Comparison of ENCODE assay signal across 22 cellular contexts in the genomic region with DNA sequence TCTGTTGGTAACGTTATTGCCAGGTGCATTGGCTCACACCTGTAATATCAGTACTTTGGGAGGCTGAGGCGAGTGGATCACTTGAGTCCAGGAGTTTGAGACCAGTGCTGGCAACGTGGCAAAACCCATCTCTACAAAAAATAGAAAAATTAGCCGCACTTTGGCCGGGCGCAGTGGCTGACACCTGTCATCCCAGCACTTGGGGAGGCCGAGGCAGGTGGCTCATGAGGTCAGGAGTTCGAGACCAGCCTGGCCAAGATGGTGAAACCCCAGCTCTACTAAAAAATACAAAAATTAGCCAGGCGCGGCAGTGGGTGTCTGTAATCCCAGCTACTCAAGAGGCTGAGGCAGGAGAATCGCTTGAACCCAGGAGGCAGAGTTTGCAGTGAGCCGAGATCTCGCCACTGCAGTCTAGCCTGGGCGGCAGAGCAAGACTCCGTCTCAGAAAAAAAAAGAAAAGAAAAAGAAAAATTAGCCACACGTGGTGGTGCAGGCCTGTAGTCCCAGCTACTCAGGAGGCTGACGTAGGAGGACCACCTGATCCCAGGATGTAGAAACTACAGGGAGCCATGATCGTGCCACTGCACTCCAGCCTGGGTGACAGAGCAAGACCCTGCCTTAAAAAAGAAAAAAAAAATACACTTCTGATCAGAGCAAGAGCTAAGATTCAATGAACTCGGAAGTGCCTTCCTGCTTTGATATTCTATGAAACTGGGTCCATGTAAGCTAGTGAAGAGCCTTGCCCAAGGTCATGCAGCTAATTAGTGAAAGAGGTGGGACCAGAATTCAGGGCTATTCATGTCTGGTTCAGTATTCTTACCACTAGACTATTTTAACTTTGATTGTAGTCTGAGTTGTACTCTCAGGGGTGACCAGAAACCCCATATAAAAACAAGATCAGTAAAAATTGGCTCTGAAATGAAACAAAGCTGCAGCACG. TPM values are rescaled to one million over a fixed set of nuclear protein-coding genes. Genes with fewer than 3 reads are reported as not detected.
DNase-seq lines count a peak whose midpoint lies in the region; ATAC-seq, FAIRE-seq and TF ChIP-seq lines count a peak whose summit lies in the region.
"Had no signal": no experiment of that assay in that cellular context is flagged by ENCODE, and none has a peak within 500 bp of the region (broad histone marks: within the 10 kb centered on the region; RNA-seq: fewer than 3 reads in every experiment).

No MANE protein-coding gene starts in this region.

- no peak for ATAC-seq in body of pancreas
- ATAC-seq in HepG2, result peak; percentile 3
- ATAC-seq in GM18861 (IDR thresholded peaks at IDR 0.05; ENCODE audit: unreplicated experiment), result no peak
- ATAC-seq in activated CD4-positive, CD25-positive, alpha-beta regulatory T cell treated with anti-CD3 and anti-CD28 coated beads, Interleukin-2, amount 50 U/mL, for 24 hours, result no peak
- ATAC-seq: CD8-positive, alpha-beta T cell had no signal

- H3K4me1 ChIP-seq in Loucy (ENCODE audit: insufficient read depth, low read length, poor library complexity, severe bottlenecking) (peaks cover 12% of the 10 kb centered on the region), body of pancreas (peaks cover 50% of the 10 kb centered on the region), HepG2 (ENCODE audit: insufficient read depth, low read length) (peaks cover 98% of the 10 kb centered on the region), muscle layer of duodenum (ENCODE audit: control insufficient read depth in 1 of 2, insufficient read depth in 2 of 2, low read length in 2 of 2) (no peaks in the 10 kb centered on the region)

- TF ChIP-seq EP300 in HepG2 (IDR thresholded peaks at IDR 0.05; ENCODE audit: low read depth in 2 of 2, low read length in 2 of 2), result no peak
- TF ChIP-seq EP300 in HepG2 (CRISPR knock-in tag; IDR thresholded peaks at IDR 0.05; ENCODE audit: borderline replicate concordance), result no peak

- TF ChIP-seq POLR2A in body of pancreas (IDR thresholded peaks at IDR 0.05) (no peak), HepG2 (IDR thresholded peaks at IDR 0.05; ENCODE audit: insufficient read depth in 1 of 2, low read depth in 2 of 2, low read length in 2 of 2) (no peak)

- peak overlapping the region; percentile 51; the same call in 1 of the 2 replicates for H2AFZ ChIP-seq in Loucy (ENCODE audit: low read length)
- H2AFZ ChIP-seq in HepG2 (ENCODE audit: low read length), result no peak overlapping the region

- H3K9ac ChIP-seq in Loucy (ENCODE audit: low read depth, low read length, poor library complexity, severe bottlenecking), result peak overlapping the region; percentile 1
- peak overlapping the region; percentile 72 for H3K9ac ChIP-seq in HepG2 (ENCODE audit: insufficient read depth, low read depth, low read length)

- 82 to 86% methylated on average over 20 of the region's 20 CpGs for WGBS in body of pancreas, 2 donors
- 75% methylated on average over 20 of the region's 20 CpGs for WGBS in HepG2 (ENCODE audit: low lambda C conversion rate)

- H3K9me3 ChIP-seq in Loucy (ENCODE audit: insufficient read depth, low read depth, low read length), result no peaks in the 10 kb centered on the region
- no peaks in the 10 kb centered on the region for H3K9me3 ChIP-seq in body of pancreas
- no peaks in the 10 kb centered on the region for H3K9me3 ChIP-seq in HepG2 (ENCODE audit: low read length)
- no peaks in the 10 kb centered on the region for H3K9me3 ChIP-seq in muscle layer of duodenum (ENCODE audit: control insufficient read depth in 1 of 2, low read length in 2 of 2)

- H4K20me1 ChIP-seq in Loucy (ENCODE audit: insufficient read depth, low read length, poor library complexity, severe bottlenecking), result no peaks in the 10 kb centered on the region
- no peaks in the 10 kb centered on the region for H4K20me1 ChIP-seq in HepG2 (ENCODE audit: insufficient read depth, low read length)

- no peaks in the 10 kb centered on the region for H3F3A ChIP-seq in Loucy (ENCODE audit: low read depth)

- H3K9me2 ChIP-seq in Loucy (replicated peaks; ENCODE audit: low read depth, low read length), result no peaks in the 10 kb centered on the region

- in situ Hi-C loops in HepG2 (cut with HindIII; ENCODE audit: extremely low pct_ligation_motif_present, low pct_unique_long_range_greater_than_20kb), result no loop called here

- FAIRE-seq in HepG2 (lab: Jason Lieb, UNC), result no peak
- FAIRE-seq: D721Med, G401.6, GM19239, HTR-8/SVneo had no signal

- intact Hi-C loops in body of pancreas (cut with DNase I) (no loop called here), HepG2 (cut with micrococcal nuclease; ENCODE audit: unreplicated experiment) (loop anchor here (1.0 to 2.0 kb wide), 4 partner anchors 9 to 28 kb away; a partner anchor contains a TSS)

- TSS peak; percentile 75 for BruUV-seq in HepG2 (replicated peaks; lab: Mats Ljungman, UMichigan)

- H3K4me2 ChIP-seq in Loucy (ENCODE audit: low read depth, low read length, poor library complexity, severe bottlenecking), result no peak overlapping the region
- peak overlapping the region; percentile 71 for H3K4me2 ChIP-seq in HepG2 (ENCODE audit: low read depth, low read length)

- H3K27ac ChIP-seq in body of pancreas (peak overlapping the region in 3 of 4 donors; percentile 51 to 76 (median 59)), HepG2 (ENCODE audit: extremely low read length, insufficient read depth, low read length) (peak overlapping the region; percentile 92), muscle layer of duodenum (ENCODE audit: low read length) (peak overlapping the region; percentile 29)

- no peak for DNase-seq in body of pancreas
- DNase-seq in HepG2 (ENCODE audit: low spot score), result peak; percentile 50
- no peak for DNase-seq in activated CD4-positive, alpha-beta T cell treated with anti-CD3 and anti-CD28 coated beads for 1 hour
- no peak for DNase-seq in stimulated activated CD4-positive, alpha-beta T cell treated with anti-CD3 and anti-CD28 coated beads, Interleukin-2, amount 100 ng/mL, for 48 hours
- DNase-seq: CD8-positive, alpha-beta T cell; COR-L47; DMS153; DMS79 treated with DMSO at 0.1 percent for 48 hours; EL; GOT3; H9 had no signal

- H3K27me3 ChIP-seq in Loucy (ENCODE audit: insufficient read depth, low read length, poor library complexity, severe bottlenecking) (no peaks in the 10 kb centered on the region), body of pancreas (no peaks in the 10 kb centered on the region), HepG2 (ENCODE audit: control insufficient read depth in 1 of 2, insufficient read depth in 2 of 2, low read length in 2 of 2) (no peaks in the 10 kb centered on the region), muscle layer of duodenum (ENCODE audit: low read depth, low read length) (no peaks in the 10 kb centered on the region)

- TF ChIP-seq RAD21 in HepG2 (CRISPR knock-in tag; IDR thresholded peaks at IDR 0.05), result no peak

- POLR2A ChIA-PET in HepG2 (lab: Yijun Ruan, JAX), result interaction anchor here (0.8 to 2.1 kb wide), 17 partner anchors 9 to 371 kb away, joined by 3 to 46 read pairs (median 9); a partner anchor contains a TSS

- H3K36me3 ChIP-seq in Loucy (ENCODE audit: insufficient read depth, low read length) (no peaks in the 10 kb centered on the region), body of pancreas (replicated peaks in 1 of 2; ENCODE audit: insufficient read depth in 1 of 2, low read depth in 2 of 2) (no peaks in the 10 kb centered on the region), HepG2 (replicated peaks in 1 of 2; ENCODE audit: control insufficient read depth in 1 of 2, insufficient read depth in 2 of 2, low read length in 2 of 2) (no peaks in the 10 kb centered on the region), muscle layer of duodenum (ENCODE audit: control insufficient read depth in 1 of 2, insufficient read depth in 2 of 2, low read length in 2 of 2) (no peaks in the 10 kb centered on the region)

- H3K79me2 ChIP-seq in Loucy (ENCODE audit: insufficient read depth, low read length) (no peaks in the 10 kb centered on the region), HepG2 (ENCODE audit: insufficient read depth, low read length) (no peaks in the 10 kb centered on the region)

- H3K4me3 ChIP-seq in Loucy (ENCODE audit: low read length, poor library complexity, severe bottlenecking) (no peak overlapping the region), body of pancreas (no peak overlapping the region), HepG2 (replicated peaks in 1 of 3; ENCODE audit: insufficient read depth in 1 of 3, low read depth in 2 of 3, low read length in 3 of 3) (peak overlapping the region in 2 of 3 experiments; percentile 9 to 40; a peak in 1 of 6 replicates), muscle layer of duodenum (ENCODE audit: low read depth in 1 of 2, low read length in 2 of 2) (no peak overlapping the region)

- CTCF ChIA-PET in HepG2 (lab: Yijun Ruan, JAX; ENCODE audit: low intra/inter-chr PET ratio, low total read pairs), result interaction anchor here (1.3 to 3.2 kb wide), 3 partner anchors 13 to 39 kb away, joined by 3 to 12 read pairs (median 6); no protein-coding TSS in a partner anchor

- TF ChIP-seq CTCF in Loucy (conservative IDR thresholded peaks at IDR 0.05; ENCODE audit: low read length) (no peak), body of pancreas (IDR thresholded peaks at IDR 0.05) (no peak), HepG2 (CRISPR knock-in tag; IDR thresholded peaks at IDR 0.05) (no peak)

RNA-seq across cellular contexts. Expression of a gene that starts 4.2 kb away (rescaled TPM):
- total RNA-seq in body of pancreas (not detected), HepG2 (2016; rRNA removed; fragmentation: Illumina TruSeq; extraction: Trizol) (not detected in 2 replicates)
- total RNA-seq in HepG2 (2016; cell fraction: cytosol; rRNA removed; fragmentation: Illumina TruSeq; extraction: Trizol; ENCODE audit: low read depth), result not detected in 2 replicates
- total RNA-seq in HepG2 (2016; cell fraction: insoluble cytoplasmic fraction; rRNA removed; fragmentation: Illumina TruSeq; extraction: Trizol), result not detected in 2 replicates
- total RNA-seq in HepG2 (2016; cell fraction: membrane; rRNA removed; fragmentation: Illumina TruSeq; extraction: Trizol), result not detected in 2 replicates
- not detected in 2 replicates for total RNA-seq in HepG2 (2016; cell fraction: nucleus; rRNA removed; fragmentation: Illumina TruSeq; extraction: Trizol)
- polyA plus RNA-seq in HepG2 (2011; rRNA removed), result not detected in 2 replicates
- polyA plus RNA-seq in HepG2 (2011; cell fraction: cytosol; rRNA removed), result not detected in 2 replicates
- not detected in 2 replicates for polyA plus RNA-seq in HepG2 (2011; cell fraction: nucleus; rRNA removed)
- polyA plus RNA-seq in HepG2 (2012), result not detected in 2 replicates
- polyA plus RNA-seq in HepG2 (2016; cell fraction: cytosol; fragmentation: Illumina TruSeq; extraction: Trizol; ENCODE audit: low read depth), result not detected in 2 replicates
- not detected in 2 replicates for polyA plus RNA-seq in HepG2 (2016; cell fraction: insoluble cytoplasmic fraction; fragmentation: Illumina TruSeq; extraction: Trizol; ENCODE audit: low read depth)
- polyA plus RNA-seq in HepG2 (2016; cell fraction: membrane; fragmentation: Illumina TruSeq; extraction: Trizol; ENCODE audit: low read depth), result not detected in 2 replicates
- polyA plus RNA-seq in HepG2 (2016; cell fraction: nucleus; fragmentation: Illumina TruSeq; extraction: Trizol; ENCODE audit: insufficient read depth, low read depth), result not detected in 2 replicates
- polyA minus RNA-seq in HepG2 (2011; rRNA and poly(A)+ RNA removed; ENCODE audit: low replicate concordance), result not detected in 2 replicates
- not detected in 2 replicates for polyA minus RNA-seq in HepG2 (2011; cell fraction: cytosol; rRNA and poly(A)+ RNA removed)
- polyA minus RNA-seq in HepG2 (2011; cell fraction: nucleus; rRNA and poly(A)+ RNA removed), result not detected in 2 replicates
- total RNA-seq: A673; CD8-positive, alpha-beta T cell; H9 had no signal
- polyA plus RNA-seq: BJ, CD14-positive monocyte had no signal

RNA-seq across cellular contexts. Expression of a gene that starts 11.3 kb away (rescaled TPM):
- total RNA-seq in body of pancreas (1 to 10 TPM in 1 of 2 donors, not detected in 1; 1.0 TPM), HepG2 (2016; rRNA removed; fragmentation: Illumina TruSeq; extraction: Trizol) (not detected in 2 replicates)
- total RNA-seq in HepG2 (2016; cell fraction: cytosol; rRNA removed; fragmentation: Illumina TruSeq; extraction: Trizol; ENCODE audit: low read depth), result not detected in 2 replicates
- total RNA-seq in HepG2 (2016; cell fraction: insoluble cytoplasmic fraction; rRNA removed; fragmentation: Illumina TruSeq; extraction: Trizol), result not detected in 2 replicates
- not detected in 2 replicates for total RNA-seq in HepG2 (2016; cell fraction: membrane; rRNA removed; fragmentation: Illumina TruSeq; extraction: Trizol)
- total RNA-seq in HepG2 (2016; cell fraction: nucleus; rRNA removed; fragmentation: Illumina TruSeq; extraction: Trizol), result not detected in 2 replicates
- 0.04 and 0.17 TPM in 2 replicates for polyA plus RNA-seq in HepG2 (2011; rRNA removed)
- polyA plus RNA-seq in HepG2 (2011; cell fraction: cytosol; rRNA removed), result 0.04 and 0.06 TPM in 2 replicates
- polyA plus RNA-seq in HepG2 (2011; cell fraction: nucleus; rRNA removed), result 0.23 and 0.42 TPM in 2 replicates
- polyA plus RNA-seq in HepG2 (2012), result 0.41 and 1.6 TPM in 2 replicates
- not detected in 2 replicates for polyA plus RNA-seq in HepG2 (2016; cell fraction: cytosol; fragmentation: Illumina TruSeq; extraction: Trizol; ENCODE audit: low read depth)
- not detected in 2 replicates for polyA plus RNA-seq in HepG2 (2016; cell fraction: insoluble cytoplasmic fraction; fragmentation: Illumina TruSeq; extraction: Trizol; ENCODE audit: low read depth)
- not detected in 2 replicates for polyA plus RNA-seq in HepG2 (2016; cell fraction: membrane; fragmentation: Illumina TruSeq; extraction: Trizol; ENCODE audit: low read depth)
- not detected in 2 replicates for polyA plus RNA-seq in HepG2 (2016; cell fraction: nucleus; fragmentation: Illumina TruSeq; extraction: Trizol; ENCODE audit: insufficient read depth, low read depth)
- polyA minus RNA-seq in HepG2 (2011; rRNA and poly(A)+ RNA removed; ENCODE audit: low replicate concordance), result not detected in 2 replicates
- not detected in 2 replicates for polyA minus RNA-seq in HepG2 (2011; cell fraction: cytosol; rRNA and poly(A)+ RNA removed)
- polyA minus RNA-seq in HepG2 (2011; cell fraction: nucleus; rRNA and poly(A)+ RNA removed), result not detected in 2 replicates
- total RNA-seq: A673; CD8-positive, alpha-beta T cell; H9 had no signal
- polyA plus RNA-seq: BJ, CD14-positive monocyte had no signal

RNA-seq across cellular contexts. Expression of a gene that starts 16.7 kb away (rescaled TPM):
- total RNA-seq in body of pancreas, result 100 to 1,000 TPM in 1 of 2 donors, 10 to 100 TPM in 1; 58.4 to 142 TPM
- 18.5 and 28.1 TPM in 2 replicates for total RNA-seq in HepG2 (2016; rRNA removed; fragmentation: Illumina TruSeq; extraction: Trizol)
- total RNA-seq in HepG2 (2016; cell fraction: cytosol; rRNA removed; fragmentation: Illumina TruSeq; extraction: Trizol; ENCODE audit: low read depth), result 5.0 and 7.1 TPM in 2 replicates
- total RNA-seq in HepG2 (2016; cell fraction: insoluble cytoplasmic fraction; rRNA removed; fragmentation: Illumina TruSeq; extraction: Trizol), result 15.0 and 26.8 TPM in 2 replicates
- 8.4 and 8.6 TPM in 2 replicates for total RNA-seq in HepG2 (2016; cell fraction: membrane; rRNA removed; fragmentation: Illumina TruSeq; extraction: Trizol)
- 32.3 and 36.7 TPM in 2 replicates for total RNA-seq in HepG2 (2016; cell fraction: nucleus; rRNA removed; fragmentation: Illumina TruSeq; extraction: Trizol)
- 78.1 and 97.1 TPM in 2 replicates for polyA plus RNA-seq in HepG2 (2011; rRNA removed)
- 47.9 and 68.0 TPM in 2 replicates for polyA plus RNA-seq in HepG2 (2011; cell fraction: cytosol; rRNA removed)
- polyA plus RNA-seq in HepG2 (2011; cell fraction: nucleus; rRNA removed), result 243 and 248 TPM in 2 replicates
- 34.1 and 49.5 TPM in 2 replicates for polyA plus RNA-seq in HepG2 (2012)
- 2.9 and 3.7 TPM in 2 replicates for polyA plus RNA-seq in HepG2 (2016; cell fraction: cytosol; fragmentation: Illumina TruSeq; extraction: Trizol; ENCODE audit: low read depth)
- 13.8 and 18.7 TPM in 2 replicates for polyA plus RNA-seq in HepG2 (2016; cell fraction: insoluble cytoplasmic fraction; fragmentation: Illumina TruSeq; extraction: Trizol; ENCODE audit: low read depth)
- 5.9 and 7.3 TPM in 2 replicates for polyA plus RNA-seq in HepG2 (2016; cell fraction: membrane; fragmentation: Illumina TruSeq; extraction: Trizol; ENCODE audit: low read depth)
- polyA plus RNA-seq in HepG2 (2016; cell fraction: nucleus; fragmentation: Illumina TruSeq; extraction: Trizol; ENCODE audit: insufficient read depth, low read depth), result 69.4 and 77.3 TPM in 2 replicates
- 29.6 and 155 TPM in 2 replicates for polyA minus RNA-seq in HepG2 (2011; rRNA and poly(A)+ RNA removed; ENCODE audit: low replicate concordance)
- polyA minus RNA-seq in HepG2 (2011; cell fraction: cytosol; rRNA and poly(A)+ RNA removed), result 32.6 and 33.5 TPM in 2 replicates
- polyA minus RNA-seq in HepG2 (2011; cell fraction: nucleus; rRNA and poly(A)+ RNA removed), result 71.0 and 71.2 TPM in 2 replicates

RNA-seq across cellular contexts. Expression of a gene that starts 18.8 kb away (rescaled TPM):
- total RNA-seq in body of pancreas, result not detected
- total RNA-seq in HepG2 (2016; rRNA removed; fragmentation: Illumina TruSeq; extraction: Trizol), result not detected in 2 replicates
- total RNA-seq in HepG2 (2016; cell fraction: cytosol; rRNA removed; fragmentation: Illumina TruSeq; extraction: Trizol; ENCODE audit: low read depth), result not detected in 2 replicates
- not detected in 2 replicates for total RNA-seq in HepG2 (2016; cell fraction: insoluble cytoplasmic fraction; rRNA removed; fragmentation: Illumina TruSeq; extraction: Trizol)
- not detected in 2 replicates for total RNA-seq in HepG2 (2016; cell fraction: membrane; rRNA removed; fragmentation: Illumina TruSeq; extraction: Trizol)
- not detected in 2 replicates for total RNA-seq in HepG2 (2016; cell fraction: nucleus; rRNA removed; fragmentation: Illumina TruSeq; extraction: Trizol)
- polyA plus RNA-seq in HepG2 (2011; rRNA removed), result 1.0 and 1.4 TPM in 2 replicates
- polyA plus RNA-seq in HepG2 (2011; cell fraction: cytosol; rRNA removed), result 0.10 and 0.17 TPM in 2 replicates
- polyA plus RNA-seq in HepG2 (2011; cell fraction: nucleus; rRNA removed), result 3.5 and 4.0 TPM in 2 replicates
- polyA plus RNA-seq in HepG2 (2012), result 0.65 and 2.3 TPM in 2 replicates
- not detected in 2 replicates for polyA plus RNA-seq in HepG2 (2016; cell fraction: cytosol; fragmentation: Illumina TruSeq; extraction: Trizol; ENCODE audit: low read depth)
- not detected in 2 replicates for polyA plus RNA-seq in HepG2 (2016; cell fraction: insoluble cytoplasmic fraction; fragmentation: Illumina TruSeq; extraction: Trizol; ENCODE audit: low read depth)
- not detected in 2 replicates for polyA plus RNA-seq in HepG2 (2016; cell fraction: membrane; fragmentation: Illumina TruSeq; extraction: Trizol; ENCODE audit: low read depth)
- 0.49 TPM in 1 of 2 replicates, not detected in the other for polyA plus RNA-seq in HepG2 (2016; cell fraction: nucleus; fragmentation: Illumina TruSeq; extraction: Trizol; ENCODE audit: insufficient read depth, low read depth)
- not detected in 2 replicates for polyA minus RNA-seq in HepG2 (2011; rRNA and poly(A)+ RNA removed; ENCODE audit: low replicate concordance)
- not detected in 2 replicates for polyA minus RNA-seq in HepG2 (2011; cell fraction: cytosol; rRNA and poly(A)+ RNA removed)
- polyA minus RNA-seq in HepG2 (2011; cell fraction: nucleus; rRNA and poly(A)+ RNA removed), result 1.6 and 2.2 TPM in 2 replicates
- total RNA-seq: A673; CD8-positive, alpha-beta T cell; H9 had no signal
- polyA plus RNA-seq: BJ, CD14-positive monocyte had no signal

RNA-seq across cellular contexts. Expression of a gene that starts 23.4 kb away (rescaled TPM):
- total RNA-seq in body of pancreas (1 to 10 TPM in 1 of 2 donors, not detected in 1; 1.3 TPM), HepG2 (2016; rRNA removed; fragmentation: Illumina TruSeq; extraction: Trizol) (0.58 and 0.63 TPM in 2 replicates)
- not detected in 2 replicates for total RNA-seq in HepG2 (2016; cell fraction: cytosol; rRNA removed; fragmentation: Illumina TruSeq; extraction: Trizol; ENCODE audit: low read depth)
- total RNA-seq in HepG2 (2016; cell fraction: insoluble cytoplasmic fraction; rRNA removed; fragmentation: Illumina TruSeq; extraction: Trizol), result 0.89 and 1.0 TPM in 2 replicates
- total RNA-seq in HepG2 (2016; cell fraction: membrane; rRNA removed; fragmentation: Illumina TruSeq; extraction: Trizol), result 0.72 and 1.5 TPM in 2 replicates
- 1.1 and 1.4 TPM in 2 replicates for total RNA-seq in HepG2 (2016; cell fraction: nucleus; rRNA removed; fragmentation: Illumina TruSeq; extraction: Trizol)
- 1.7 and 4.2 TPM in 2 replicates for polyA plus RNA-seq in HepG2 (2011; rRNA removed)
- 1.2 and 2.2 TPM in 2 replicates for polyA plus RNA-seq in HepG2 (2011; cell fraction: cytosol; rRNA removed)
- polyA plus RNA-seq in HepG2 (2011; cell fraction: nucleus; rRNA removed), result 4.3 and 5.0 TPM in 2 replicates
- 1.6 and 3.7 TPM in 2 replicates for polyA plus RNA-seq in HepG2 (2012)
- 0.58 and 0.72 TPM in 2 replicates for polyA plus RNA-seq in HepG2 (2016; cell fraction: cytosol; fragmentation: Illumina TruSeq; extraction: Trizol; ENCODE audit: low read depth)
- polyA plus RNA-seq in HepG2 (2016; cell fraction: insoluble cytoplasmic fraction; fragmentation: Illumina TruSeq; extraction: Trizol; ENCODE audit: low read depth), result 0.66 and 1.7 TPM in 2 replicates
- polyA plus RNA-seq in HepG2 (2016; cell fraction: membrane; fragmentation: Illumina TruSeq; extraction: Trizol; ENCODE audit: low read depth), result 0.56 and 0.69 TPM in 2 replicates
- 0.44 and 2.4 TPM in 2 replicates for polyA plus RNA-seq in HepG2 (2016; cell fraction: nucleus; fragmentation: Illumina TruSeq; extraction: Trizol; ENCODE audit: insufficient read depth, low read depth)
- 2.2 TPM in 1 of 2 replicates, not detected in the other for polyA minus RNA-seq in HepG2 (2011; rRNA and poly(A)+ RNA removed; ENCODE audit: low replicate concordance)
- polyA minus RNA-seq in HepG2 (2011; cell fraction: cytosol; rRNA and poly(A)+ RNA removed), result 1.1 and 1.9 TPM in 2 replicates
- polyA minus RNA-seq in HepG2 (2011; cell fraction: nucleus; rRNA and poly(A)+ RNA removed), result 4.1 and 4.7 TPM in 2 replicates
- total RNA-seq: A673; CD8-positive, alpha-beta T cell; H9 had no signal
- polyA plus RNA-seq: BJ, CD14-positive monocyte had no signal

Comparison
In these comparisons a context has a peak if more than half of its experiments do, and no peak if none do; other contexts are left out.
1. H3K4me3 ChIP-seq: peak in HepG2 (2 of 3); none in Loucy (single experiment), body of pancreas (0 of 2) and muscle layer of duodenum (0 of 2).
2. H3K27ac ChIP-seq: peak in every context shown above with its lines; median percentile 92 in HepG2; 59 in body of pancreas; 29 in muscle layer of duodenum.